Comparison of ENCODE assay signal across 1 cellular context in the genomic region with DNA sequence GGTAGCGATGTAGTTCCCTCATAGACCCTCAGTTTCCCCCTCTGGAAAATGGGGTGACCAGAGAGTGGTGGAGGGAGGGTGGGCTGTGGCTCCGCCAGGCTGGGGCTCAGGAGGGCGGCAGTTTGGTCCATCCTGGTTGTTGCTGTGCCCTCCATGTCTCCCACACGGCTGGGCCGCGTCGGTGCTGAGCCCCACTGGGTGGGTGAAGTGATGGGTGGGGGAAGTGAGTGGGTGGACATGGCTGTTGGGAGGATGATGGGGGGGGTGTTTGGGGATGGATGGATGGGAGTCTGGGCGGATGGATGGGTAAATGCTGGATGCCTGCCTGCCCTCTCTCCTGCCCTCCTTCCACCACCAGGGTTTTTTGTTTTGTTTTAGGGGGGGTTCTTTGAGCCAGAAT.
TF ChIP-seq lines count a peak whose summit lies in the region.

No MANE protein-coding gene starts in this region.

TF ChIP-seq in HEK293, 187 proteins besides CTCF, POLR2A, EP300 and RAD21 (continued from another document):
- TF ChIP-seq, protein P1, sequence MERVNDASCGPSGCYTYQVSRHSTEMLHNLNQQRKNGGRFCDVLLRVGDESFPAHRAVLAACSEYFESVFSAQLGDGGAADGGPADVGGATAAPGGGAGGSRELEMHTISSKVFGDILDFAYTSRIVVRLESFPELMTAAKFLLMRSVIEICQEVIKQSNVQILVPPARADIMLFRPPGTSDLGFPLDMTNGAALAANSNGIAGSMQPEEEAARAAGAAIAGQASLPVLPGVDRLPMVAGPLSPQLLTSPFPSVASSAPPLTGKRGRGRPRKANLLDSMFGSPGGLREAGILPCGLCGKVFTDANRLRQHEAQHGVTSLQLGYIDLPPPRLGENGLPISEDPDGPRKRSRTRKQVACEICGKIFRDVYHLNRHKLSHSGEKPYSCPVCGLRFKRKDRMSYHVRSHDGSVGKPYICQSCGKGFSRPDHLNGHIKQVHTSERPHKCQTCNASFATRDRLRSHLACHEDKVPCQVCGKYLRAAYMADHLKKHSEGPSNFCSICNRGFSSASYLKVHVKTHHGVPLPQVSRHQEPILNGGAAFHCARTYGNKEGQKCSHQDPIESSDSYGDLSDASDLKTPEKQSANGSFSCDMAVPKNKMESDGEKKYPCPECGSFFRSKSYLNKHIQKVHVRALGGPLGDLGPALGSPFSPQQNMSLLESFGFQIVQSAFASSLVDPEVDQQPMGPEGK (tag by site-specific recombination; IDR thresholded peaks at IDR 0.05) = 0 out of 2 replicates have a peak, but pooled peaks have one; percentile 10
- TF ChIP-seq SP7 (tag by site-specific recombination; IDR thresholded peaks at IDR 0.05) = no peak
- no peak for TF ChIP-seq MYNN (tag by site-specific recombination; IDR thresholded peaks at IDR 0.05; ENCODE audit: borderline replicate concordance)
- no peak for TF ChIP-seq ZNF423 (tag by site-specific recombination; IDR thresholded peaks at IDR 0.05)
- no peak for TF ChIP-seq ZNF2 (tag by site-specific recombination; IDR thresholded peaks at IDR 0.05)
- no peak for TF ChIP-seq BCL11B (tag by site-specific recombination; IDR thresholded peaks at IDR 0.05; ENCODE audit: low read depth)
- TF ChIP-seq ZNF214 (tag by site-specific recombination; IDR thresholded peaks at IDR 0.05; ENCODE audit: borderline replicate concordance) = no peak
- TF ChIP-seq ZNF561 (tag by site-specific recombination; IDR thresholded peaks at IDR 0.05; ENCODE audit: borderline replicate concordance) = no peak
- TF ChIP-seq, protein P2, sequence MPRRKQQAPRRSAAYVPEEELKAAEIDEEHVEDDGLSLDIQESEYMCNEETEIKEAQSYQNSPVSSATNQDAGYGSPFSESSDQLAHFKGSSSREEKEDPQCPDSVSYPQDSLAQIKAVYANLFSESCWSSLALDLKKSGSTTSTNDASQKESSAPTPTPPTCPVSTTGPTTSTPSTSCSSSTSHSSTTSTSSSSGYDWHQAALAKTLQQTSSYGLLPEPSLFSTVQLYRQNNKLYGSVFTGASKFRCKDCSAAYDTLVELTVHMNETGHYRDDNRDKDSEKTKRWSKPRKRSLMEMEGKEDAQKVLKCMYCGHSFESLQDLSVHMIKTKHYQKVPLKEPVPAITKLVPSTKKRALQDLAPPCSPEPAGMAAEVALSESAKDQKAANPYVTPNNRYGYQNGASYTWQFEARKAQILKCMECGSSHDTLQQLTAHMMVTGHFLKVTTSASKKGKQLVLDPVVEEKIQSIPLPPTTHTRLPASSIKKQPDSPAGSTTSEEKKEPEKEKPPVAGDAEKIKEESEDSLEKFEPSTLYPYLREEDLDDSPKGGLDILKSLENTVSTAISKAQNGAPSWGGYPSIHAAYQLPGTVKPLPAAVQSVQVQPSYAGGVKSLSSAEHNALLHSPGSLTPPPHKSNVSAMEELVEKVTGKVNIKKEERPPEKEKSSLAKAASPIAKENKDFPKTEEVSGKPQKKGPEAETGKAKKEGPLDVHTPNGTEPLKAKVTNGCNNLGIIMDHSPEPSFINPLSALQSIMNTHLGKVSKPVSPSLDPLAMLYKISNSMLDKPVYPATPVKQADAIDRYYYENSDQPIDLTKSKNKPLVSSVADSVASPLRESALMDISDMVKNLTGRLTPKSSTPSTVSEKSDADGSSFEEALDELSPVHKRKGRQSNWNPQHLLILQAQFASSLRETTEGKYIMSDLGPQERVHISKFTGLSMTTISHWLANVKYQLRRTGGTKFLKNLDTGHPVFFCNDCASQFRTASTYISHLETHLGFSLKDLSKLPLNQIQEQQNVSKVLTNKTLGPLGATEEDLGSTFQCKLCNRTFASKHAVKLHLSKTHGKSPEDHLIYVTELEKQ (tag by site-specific recombination; IDR thresholded peaks at IDR 0.05; ENCODE audit: borderline replicate concordance) = no peak
